In genomic region chrX:24494544-24495113, GRCh38 we compare ENCODE assay signal across 9 cellular contexts. TPM values are rescaled to one million over a fixed set of nuclear protein-coding genes. Genes with fewer than 3 reads are reported as not detected.
DNase-seq lines count a peak whose midpoint lies in the region; ATAC-seq, FAIRE-seq and TF ChIP-seq lines count a peak whose summit lies in the region.
"Had no signal": no experiment of that assay in that cellular context is flagged by ENCODE, and none has a peak within 500 bp of the region (broad histone marks: within the 10 kb centered on the region; RNA-seq: fewer than 3 reads in every experiment).

No MANE protein-coding gene starts in this region.

- peak overlapping the region; percentile 81 to 89 for H3K27ac Mint-ChIP-seq in natural killer cell

- H2AFZ ChIP-seq in SK-N-SH (ENCODE audit: low read depth) (no peak overlapping the region), H1 (ENCODE audit: low read length) (no peak overlapping the region)

- POLR2A ChIA-PET in SK-N-SH (lab: Yijun Ruan, JAX) (no interaction called here), H1 (lab: Charles Lee; ENCODE audit: partially characterized antibody) (interaction anchor here (1.1 kb wide), 1 partner anchor 124 kb away, joined by 3 read pairs; no protein-coding TSS in a partner anchor)

- no peaks in the 10 kb centered on the region for H3K9me2 ChIP-seq in SK-N-SH

- TF ChIP-seq RAD21 in SK-N-SH (IDR thresholded peaks at IDR 0.05; ENCODE audit: low read length) (no peak), H1 (IDR thresholded peaks at IDR 0.05 in 1 of 2, conservative IDR thresholded peaks at IDR 0.05 in 1 of 2; ENCODE audit: low read depth in 2 of 2, low read length in 2 of 2) (no peak)

- H3K56ac ChIP-seq in H1 (replicated peaks; ENCODE audit: insufficient read length, low read depth, low read length), result no peak overlapping the region

- no peak overlapping the region for H2BK5ac ChIP-seq in H1 (ENCODE audit: low read depth, low read length)

- H2BK12ac ChIP-seq in H1 (ENCODE audit: low read depth, low read length), result no peak overlapping the region

- H4K20me1 ChIP-seq in SK-N-SH (ENCODE audit: insufficient read depth) (no peaks in the 10 kb centered on the region), H1 (replicated peaks in 1 of 2; ENCODE audit: control insufficient read depth in 1 of 2, insufficient read depth in 2 of 2, low read length in 2 of 2) (no peaks in the 10 kb centered on the region)

- H3K14ac ChIP-seq in H1 (ENCODE audit: insufficient read length), result no peak overlapping the region

- H3K9me3 Mint-ChIP-seq in natural killer cell, result no peaks in the 10 kb centered on the region

- 30% methylated on average over 8 of the region's 8 CpGs for WGBS in SK-N-SH (ENCODE audit: low lambda C conversion rate)
- WGBS in H1 (ENCODE audit: extremely low coverage in 1 of 2, insufficient coverage in 1 of 2, insufficient read length in 1 of 2, insufficient replicate concordance in 2 of 2, low coverage in 1 of 2, low lambda C conversion rate in 2 of 2, missing lambda C conversion rate in 1 of 2), 2 experiments, result 96% methylated on average over 8 of the region's 8 CpGs; no CpG with 5 or more reads in 1 of the 2 experiments

- H4K91ac ChIP-seq in H1 (replicated peaks; ENCODE audit: insufficient read length, low read length), result no peak overlapping the region

- TF ChIP-seq POLR2A in H1 (IDR thresholded peaks at IDR 0.05; ENCODE audit: control extremely low read depth in 1 of 2, low read depth in 2 of 2, low read length in 2 of 2), result no peak

- peaks cover 29 to 33% of the 10 kb centered on the region in 2 donors for H3K4me1 Mint-ChIP-seq in natural killer cell

- peak overlapping the region in 1 of 2 experiments; percentile 34; a peak in 1 of 4 replicates for H3K27ac ChIP-seq in SK-N-SH (ENCODE audit: low read depth in 2 of 2, low read length in 1 of 2)
- H3K27ac ChIP-seq in H1 (ENCODE audit: low read depth, low read length), result no peak overlapping the region

- DNase-seq in SK-N-SH (no peak), NCI-H510A (lab: John Stamatoyannopoulos, UW) (peak; percentile 14), H1 (ENCODE audit: low read depth in 1 of 2, low spot score in 2 of 2) (no peak), natural killer cell (no peak), NCI-H187 (lab: John Stamatoyannopoulos, UW) (no peak), T1000 (lab: John Stamatoyannopoulos, UW) (no peak)

- no peak for TF ChIP-seq CTCF in SK-N-SH (IDR thresholded peaks at IDR 0.05)
- TF ChIP-seq CTCF in H1 (IDR thresholded peaks at IDR 0.05; ENCODE audit: control extremely low read depth in 1 of 3, insufficient read depth in 1 of 3, low read depth in 1 of 3, low read length in 3 of 3), result no peak
- no peak for TF ChIP-seq CTCF in natural killer cell (IDR thresholded peaks at IDR 0.05)

- no peak overlapping the region for H2AK5ac ChIP-seq in H1 (ENCODE audit: low read depth, low read length)

- H3K4me1 ChIP-seq in SK-N-SH (ENCODE audit: control insufficient read depth in 1 of 2, insufficient read depth in 2 of 2, low read depth in 1 of 2, low read length in 1 of 2), result no peaks in the 10 kb centered on the region; a peak in 1 of 4 replicates
- peaks cover 0 to 9% (median 4%) of the 10 kb centered on the region in 4 experiments; a peak in 6 of 7 replicates for H3K4me1 ChIP-seq in H1 (replicated peaks in 1 of 4; ENCODE audit: control insufficient read depth in 3 of 4, insufficient read depth in 4 of 4, low read length in 3 of 4)

- ATAC-seq in SK-N-SH treated with all-trans-retinoic acid at 6 μM for 48 hours, result peak; percentile 79
- peak; percentile 67 to 73 (median 70) for ATAC-seq in natural killer cell
- no peak for ATAC-seq in HG02981 (IDR thresholded peaks at IDR 0.05; ENCODE audit: unreplicated experiment)

- H3K23me2 ChIP-seq in H1 (ENCODE audit: low read depth, low read length), result no peaks in the 10 kb centered on the region

- H2BK20ac ChIP-seq in H1 (ENCODE audit: low read length), result no peak overlapping the region

- H3K4me2 ChIP-seq in SK-N-SH, result no peak overlapping the region
- H3K4me2 ChIP-seq in H1 (ENCODE audit: insufficient read depth in 1 of 2, low read depth in 2 of 2, low read length in 2 of 2), result no peak overlapping the region

- peak overlapping the region; percentile 61 for H3K4me3 Mint-ChIP-seq in natural killer cell

- H3F3A ChIP-seq in SK-N-SH (replicated peaks; ENCODE audit: insufficient read depth), result no peaks in the 10 kb centered on the region

- H3K36me3 ChIP-seq in SK-N-SH (replicated peaks in 1 of 2; ENCODE audit: control insufficient read depth in 1 of 2, insufficient read depth in 2 of 2, low read length in 1 of 2) (no peaks in the 10 kb centered on the region), H1 (ENCODE audit: control insufficient read depth in 2 of 4, insufficient read depth in 4 of 4, low read length in 3 of 4) (no peaks in the 10 kb centered on the region; a peak in 1 of 8 replicates)

- no peak overlapping the region for H3K18ac ChIP-seq in H1 (ENCODE audit: extremely low read depth, low read length)

- peak; percentile 7 for FAIRE-seq in H1 (lab: Jason Lieb, UNC)
- FAIRE-seq: TTC549 had no signal

- H3K9me3 ChIP-seq in SK-N-SH, result no peaks in the 10 kb centered on the region
- no peaks in the 10 kb centered on the region for H3K9me3 ChIP-seq in H1 (ENCODE audit: insufficient read depth in 2 of 2, low read depth in 1 of 2, low read length in 1 of 2)

- CTCF ChIA-PET in SK-N-SH (lab: Yijun Ruan, JAX) (interaction anchor here (6.4 kb wide), 1 partner anchor 98 kb away, joined by 80 read pairs; no protein-coding TSS in a partner anchor), H1 (lab: Charles Lee; ENCODE audit: partially characterized antibody) (interaction anchor here (1.6 kb wide), 1 partner anchor 99 kb away, joined by 4 read pairs; no protein-coding TSS in a partner anchor)

- H2BK15ac ChIP-seq in H1 (ENCODE audit: low read length), result no peak overlapping the region

- no peak overlapping the region for H3K23ac ChIP-seq in H1 (ENCODE audit: insufficient read length)

- H3K79me2 ChIP-seq in SK-N-SH (ENCODE audit: insufficient read depth) (no peaks in the 10 kb centered on the region), H1 (ENCODE audit: control insufficient read depth in 1 of 2, insufficient read depth in 2 of 2, low read length in 2 of 2) (no peaks in the 10 kb centered on the region)

- no peak overlapping the region for H4K8ac ChIP-seq in H1 (ENCODE audit: extremely low read depth, insufficient read depth, low read length)

- intact Hi-C loops in natural killer cell (cut with micrococcal nuclease), result loop anchor here (2.0 kb wide), 2 partner anchors 14 to 30 kb away; partner anchors contain the start of gene PDK3

- H3K27me3 ChIP-seq in SK-N-SH (ENCODE audit: insufficient read depth), result no peaks in the 10 kb centered on the region
- H3K27me3 ChIP-seq in H1 (replicated peaks in 1 of 4; ENCODE audit: control insufficient read depth in 3 of 4, extremely low read depth in 1 of 4, insufficient read depth in 3 of 4, low read length in 3 of 4), result no peaks in the 10 kb centered on the region

- TF ChIP-seq EP300 in SK-N-SH (IDR thresholded peaks at IDR 0.05; ENCODE audit: borderline replicate concordance in 1 of 2, low read depth in 1 of 2, low read length in 1 of 2), result no peak
- no peak for TF ChIP-seq EP300 in H1 (IDR thresholded peaks at IDR 0.05; ENCODE audit: borderline replicate concordance in 1 of 2, low read depth in 2 of 2, low read length in 2 of 2)

- H3K9ac ChIP-seq in SK-N-SH (no peak overlapping the region), H1 (replicated peaks in 1 of 4; ENCODE audit: extremely low read depth in 1 of 4, low read depth in 3 of 4, low read length in 3 of 4) (no peak overlapping the region)

- H3K79me1 ChIP-seq in H1 (ENCODE audit: low read depth, low read length), result no peaks in the 10 kb centered on the region

- H3K4me3 ChIP-seq in SK-N-SH (ENCODE audit: low read depth in 2 of 2, low read length in 1 of 2) (no peak overlapping the region), H1 (ENCODE audit: extremely low read depth in 1 of 4, insufficient read depth in 2 of 4, low read depth in 3 of 4, low read length in 4 of 4) (no peak overlapping the region)

- H3K36me3 Mint-ChIP-seq in natural killer cell, result no peaks in the 10 kb centered on the region

- no peak overlapping the region for H2BK120ac ChIP-seq in H1 (replicated peaks; ENCODE audit: low read depth, low read length)

- H3K27me3 Mint-ChIP-seq in natural killer cell (ENCODE audit: low read depth in 2 of 2), result no peaks in the 10 kb centered on the region

- H4K5ac ChIP-seq in H1 (ENCODE audit: insufficient read length, low read depth, low read length), result no peak overlapping the region

- no peak overlapping the region for H3K4ac ChIP-seq in H1 (replicated peaks; ENCODE audit: insufficient read length, low read depth, low read length)

TF ChIP-seq in SK-N-SH treated with all-trans-retinoic acid at 6 μM for 48 hours, 23 proteins besides CTCF, POLR2A, EP300 and RAD21:
- TF ChIP-seq ZFP30 (CRISPR knock-in tag; IDR thresholded peaks at IDR 0.05), result no peak
- TF ChIP-seq TCF4 (CRISPR knock-in tag; IDR thresholded peaks at IDR 0.05; ENCODE audit: borderline replicate concordance), result no peak

TF ChIP-seq in H1, 55 proteins besides CTCF, POLR2A, EP300 and RAD21:
- TF ChIP-seq RFX5 (IDR thresholded peaks at IDR 0.05; ENCODE audit: borderline replicate concordance, low read depth, low read length) (no peak), JUN (IDR thresholded peaks at IDR 0.05; ENCODE audit: low read depth, low read length) (no peak), HDAC6 (IDR thresholded peaks at IDR 0.05; ENCODE audit: low read depth, low read length) (no peak)

RNA-seq across cellular contexts. Expression of gene PDK3, which starts 29.5 kb away (rescaled TPM):
- 2.5 and 3.1 TPM in 2 replicates for polyA plus RNA-seq in SK-N-SH (2012; rRNA removed)
- 3.1 and 3.2 TPM in 2 replicates for polyA plus RNA-seq in SK-N-SH (2012; cell fraction: cytosol; rRNA removed)
- 0.85 and 1.6 TPM in 2 replicates for polyA plus RNA-seq in SK-N-SH (2012; cell fraction: nucleus; rRNA removed)
- 24.8 and 25.5 TPM in 2 replicates for total RNA-seq in H1 (2021; fragmentation: NEBNext Ultra II Directional; extraction: Animal tissue kit (Norgen Biotek cat#: 25700))
- 17.4 and 22.5 TPM in 2 replicates for polyA plus RNA-seq in H1 (2011; rRNA removed)
- 19.3 TPM for polyA plus RNA-seq in H1 (2011; cell fraction: cytosol; rRNA removed)
- polyA plus RNA-seq in H1 (2011; cell fraction: nucleus; rRNA removed), result 11.9 TPM
- 9.6 to 12.1 TPM (median 12.0 TPM) in 4 replicates for polyA plus RNA-seq in H1 (2012, experiment 1 of 2)
- polyA plus RNA-seq in H1 (2012, experiment 2 of 2), result 10.8 TPM
- polyA plus RNA-seq in H1 (2013, experiment 1 of 2), result 11.2 TPM
- polyA plus RNA-seq in H1 (2013, experiment 2 of 2), result 11.7 TPM
- 50.4 and 75.6 TPM in 2 replicates for polyA minus RNA-seq in H1 (2011; rRNA and poly(A)+ RNA removed)
- 25.6 TPM for polyA minus RNA-seq in H1 (2011; cell fraction: cytosol; rRNA and poly(A)+ RNA removed)
- 26.0 TPM for polyA minus RNA-seq in H1 (2011; cell fraction: nucleus; rRNA and poly(A)+ RNA removed)
- total RNA-seq in natural killer cell, result 10 to 100 TPM; 21.9 to 30.9 (median 28.1) TPM
